Comparison of ENCODE assay signal across 8 cellular contexts in genomic region chr10:38402442-38403346, GRCh38.
DNase-seq lines count a peak whose midpoint lies in the region; ATAC-seq and FAIRE-seq lines count a peak whose summit lies in the region.
"Not testable (repeated sequence)": the region's sequence is repeated elsewhere in the genome, so short reads cannot be mapped to it uniquely, and the experiment has no call there.

No MANE protein-coding gene starts in this region.

- not testable (repeated sequence) for H4K20me1 ChIP-seq in BLaER1 treated with 17β-estradiol and CSF1 and Interleukin-3, amounts not matched to agents 10 nM and 100 nM

- H3K9ac ChIP-seq in BLaER1 treated with 17β-estradiol and CSF1 and Interleukin-3, amounts not matched to agents 10 nM and 100 nM: peak overlapping the region; percentile 82 to 93 (median 88)

- not testable (repeated sequence) for H3K27me3 Mint-ChIP-seq in central memory CD8-positive, alpha-beta T cell

- H3K4me2 ChIP-seq in BLaER1 treated with 17β-estradiol and CSF1 and Interleukin-3, amounts not matched to agents 10 nM and 100 nM: peak overlapping the region; percentile 64 to 89 (median 79)

- H3K27me3 ChIP-seq in BLaER1 treated with 17β-estradiol and CSF1 and Interleukin-3, amounts not matched to agents 10 nM and 100 nM: not testable (repeated sequence)

- not testable (repeated sequence) for H3K36me3 ChIP-seq in BLaER1 treated with 17β-estradiol and CSF1 and Interleukin-3, amounts not matched to agents 10 nM and 100 nM

- H3K27ac Mint-ChIP-seq in central memory CD8-positive, alpha-beta T cell (ENCODE audit: low read depth): peak overlapping the region; percentile 94

- DNase-seq in GM19239 (ENCODE audit: insufficient read length, low spot score) (peak; percentile 81), NCI-H460 (ENCODE audit: extremely low read depth, low read depth) (peak; percentile 85), left lobe of liver (ENCODE audit: low spot score) (peak; percentile 96)
- DNase-seq in activated CD4-positive, alpha-beta T cell treated with anti-CD3 and anti-CD28 coated beads for 24 hours (ENCODE audit: low read depth in 2 of 2): peak; percentile 80 to 83
- DNase-seq in central memory CD8-positive, alpha-beta T cell (ENCODE audit: low spot score in 2 of 2): peak; percentile 79 to 91
- peak; percentile 88 to 93 for DNase-seq in stimulated activated CD4-positive, alpha-beta T cell treated with anti-CD3 and anti-CD28 coated beads, Interleukin-2, amount 100 ng/mL, for 24 hours

- not testable (repeated sequence) for H3K4me1 Mint-ChIP-seq in central memory CD8-positive, alpha-beta T cell

- not testable (repeated sequence) for H3K4me1 ChIP-seq in BLaER1 treated with 17β-estradiol and CSF1 and Interleukin-3, amounts not matched to agents 10 nM and 100 nM

- not testable (repeated sequence) for H3K9me3 ChIP-seq in BLaER1 treated with 17β-estradiol and CSF1 and Interleukin-3, amounts not matched to agents 10 nM and 100 nM (replicated peaks in 1 of 11)

- not testable (repeated sequence) for H3K9me3 Mint-ChIP-seq in central memory CD8-positive, alpha-beta T cell

- H3K4me3 Mint-ChIP-seq in central memory CD8-positive, alpha-beta T cell: peak overlapping the region; percentile 89

- peaks cover 11% of the 10 kb centered on the region for H3K36me3 Mint-ChIP-seq in central memory CD8-positive, alpha-beta T cell (ENCODE audit: insufficient read depth)

- H3K27ac ChIP-seq in BLaER1 treated with 17β-estradiol and CSF1 and Interleukin-3, amounts not matched to agents 10 nM and 100 nM: peak overlapping the region; percentile 84 to 94 (median 88)

- H3K4me3 ChIP-seq in BLaER1 treated with 17β-estradiol and CSF1 and Interleukin-3, amounts not matched to agents 10 nM and 100 nM: peak overlapping the region; percentile 64 to 86 (median 76)

- ATAC-seq in HG03354 (IDR thresholded peaks at IDR 0.05; ENCODE audit: poor library complexity, severe bottlenecking, unreplicated experiment): peak; percentile 99
- peak; percentile 96 for ATAC-seq in central memory CD8-positive, alpha-beta T cell (replicated peaks; ENCODE audit: extremely low read depth, poor library complexity, severe bottlenecking)
- ATAC-seq in left lobe of liver: peak; percentile 100

- FAIRE-seq in GM19239 (lab: Jason Lieb, UNC): not testable (repeated sequence)

Comparison
In these comparisons a context has a peak if more than half of its experiments do, and no peak if none do; other contexts are left out.
1. Peak in every context shown above with its lines: DNase-seq, ATAC-seq, H3K4me3 ChIP-seq and H3K27ac ChIP-seq.